Comparison of ENCODE assay signal across 8 cellular contexts in the genomic region with DNA sequence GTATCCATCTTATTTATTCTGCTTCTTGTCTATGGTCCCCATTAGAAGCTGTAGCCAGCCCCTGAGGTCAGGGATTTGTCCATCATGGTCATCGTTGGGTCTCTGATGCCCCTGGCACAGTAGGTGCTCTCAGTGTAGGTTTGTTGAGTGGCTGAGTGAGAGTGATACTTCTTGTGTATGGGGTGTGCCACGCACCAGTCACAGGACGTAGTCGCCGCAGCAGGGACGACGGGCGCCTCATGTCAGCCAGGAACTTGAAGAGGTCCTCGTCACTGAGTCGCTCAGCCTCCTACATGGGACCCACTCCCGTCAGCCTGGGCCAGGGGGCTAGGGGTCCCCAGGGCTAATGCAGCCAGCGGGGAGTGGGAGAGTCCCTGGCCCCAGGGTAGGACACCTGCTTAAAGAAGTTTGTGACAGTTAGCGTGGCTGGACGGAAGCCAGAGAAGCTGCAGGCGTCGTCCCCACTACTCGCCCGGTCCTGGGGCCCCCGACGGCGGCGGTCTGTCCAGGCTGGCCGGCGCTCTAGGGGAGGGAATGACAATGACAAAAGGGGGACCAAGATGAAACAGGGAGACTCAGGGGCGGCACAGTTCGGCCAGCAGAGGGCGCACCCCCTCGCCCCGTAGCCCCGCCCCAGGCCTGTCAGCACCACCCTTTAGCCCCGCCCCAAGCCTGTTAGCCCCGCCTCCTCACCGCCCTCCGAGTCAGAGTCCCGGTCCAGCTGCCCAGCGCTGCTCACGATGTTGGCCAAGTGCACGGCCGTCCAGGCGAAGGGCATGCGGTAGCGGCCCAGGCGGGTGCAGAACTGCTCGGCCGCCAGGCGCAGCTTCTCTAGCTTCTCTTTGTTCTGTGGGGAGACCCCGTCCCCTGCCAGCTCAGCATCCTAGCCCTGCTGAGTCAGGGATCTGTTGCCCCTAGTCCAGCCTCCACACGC. TPM values are rescaled to one million over a fixed set of nuclear protein-coding genes. Genes with fewer than 3 reads are reported as not detected.
DNase-seq lines count a peak whose midpoint lies in the region; ATAC-seq and TF ChIP-seq lines count a peak whose summit lies in the region.

No MANE protein-coding gene starts in this region.

- no peak overlapping the region for H3K9ac ChIP-seq in DND-41 (ENCODE audit: low read depth, low read length)
- H3K9ac ChIP-seq in stomach smooth muscle (ENCODE audit: low read length in 2 of 2) = peak overlapping the region in 1 of 2 donors; percentile 40

- H3K4me2 ChIP-seq in DND-41 (ENCODE audit: insufficient read depth, low read length) = no peak overlapping the region

- no peak overlapping the region for H2AFZ ChIP-seq in DND-41 (ENCODE audit: low read depth, low read length)

- H3K79me2 ChIP-seq in DND-41 (ENCODE audit: insufficient read depth, low read length) = no peaks in the 10 kb centered on the region

- ATAC-seq in DND-41 (ENCODE audit: insufficient read depth, low read depth) = peak; percentile 94
- ATAC-seq in HG03175 (IDR thresholded peaks at IDR 0.05; ENCODE audit: unreplicated experiment) = peak; percentile 62
- ATAC-seq in HG02852 (IDR thresholded peaks at IDR 0.05; ENCODE audit: unreplicated experiment) = no peak

- H3K9me3 ChIP-seq in DND-41 (ENCODE audit: insufficient read depth, low read length, severe bottlenecking) (no peaks in the 10 kb centered on the region), stomach smooth muscle (ENCODE audit: control insufficient read depth in 2 of 2, low read length in 2 of 2) (peaks cover 0 to 4% of the 10 kb centered on the region in 2 donors)

- DNase-seq in DND-41 = peak; percentile 77
- peak; percentile 19 for DNase-seq in RPMI7951 (ENCODE audit: low read depth)
- peak; percentile 69 to 74 for DNase-seq in activated T-helper 1 cell treated with anti-CD3 and anti-CD28 coated beads, Interleukin-2, amount 50 U/mL, for 16 hours (ENCODE audit: low read depth in 1 of 2, low spot score in 1 of 2)
- peak; percentile 56 for DNase-seq in fibroblast of the conjunctiva (ENCODE audit: low read depth)
- peak; percentile 19 for DNase-seq in non-pigmented ciliary epithelial cell (ENCODE audit: low read depth)

- H3K4me1 ChIP-seq in DND-41 (ENCODE audit: insufficient read depth, low read length) (peaks cover 2% of the 10 kb centered on the region; the same call in 1 of the 2 replicates), stomach smooth muscle (ENCODE audit: control insufficient read depth, insufficient read depth, low read length) (peaks cover 13% of the 10 kb centered on the region)

- H3K36me3 ChIP-seq in DND-41 (ENCODE audit: insufficient read depth, low read length) (no peaks in the 10 kb centered on the region), stomach smooth muscle (ENCODE audit: control insufficient read depth in 2 of 2, insufficient read depth in 2 of 2, low read length in 2 of 2) (peaks cover 4 to 19% of the 10 kb centered on the region in 2 donors)

- no peaks in the 10 kb centered on the region for H4K20me1 ChIP-seq in DND-41 (ENCODE audit: insufficient read depth, low read length)

- H3K27ac ChIP-seq in DND-41 (ENCODE audit: low read length) (no peak overlapping the region), stomach smooth muscle (ENCODE audit: low read length) (no peak overlapping the region)

- no peaks in the 10 kb centered on the region for H3K27me3 ChIP-seq in DND-41 (ENCODE audit: insufficient read depth, low read length, poor library complexity)
- H3K27me3 ChIP-seq in stomach smooth muscle (ENCODE audit: control insufficient read depth in 1 of 2, insufficient read depth in 2 of 2, low read length in 2 of 2) = no peaks in the 10 kb centered on the region

- H3K4me3 ChIP-seq in DND-41 (ENCODE audit: low read depth in 1 of 2, low read length in 2 of 2) = no peak overlapping the region
- H3K4me3 ChIP-seq in stomach smooth muscle (ENCODE audit: low read length in 2 of 2) = peak overlapping the region; percentile 25 to 49

- peak; percentile 59 for TF ChIP-seq CTCF in DND-41 (IDR thresholded peaks at IDR 0.05; ENCODE audit: borderline replicate concordance, extremely low read depth, low read length, poor library complexity, severe bottlenecking)

RNA-seq across cellular contexts. Expression of gene ANGPTL8, which starts 3.7 kb away (rescaled TPM):
- not detected in 2 replicates for total RNA-seq in RPMI7951 (2014; rRNA removed; shearing (Covaris generic))

RNA-seq across cellular contexts. Expression of gene DOCK6, which starts 19.2 kb away (rescaled TPM):
- 2.5 and 3.2 TPM in 2 replicates for total RNA-seq in RPMI7951 (2014; rRNA removed; shearing (Covaris generic))

RNA-seq across cellular contexts. Expression of gene KANK2, which starts 45.8 kb away (rescaled TPM):
- 88.9 and 115 TPM in 2 replicates for total RNA-seq in RPMI7951 (2014; rRNA removed; shearing (Covaris generic))

RNA-seq across cellular contexts. Expression of gene TSPAN16, which starts 52.8 kb away (rescaled TPM):
- total RNA-seq in RPMI7951 (2014; rRNA removed; shearing (Covaris generic)) = not detected in 2 replicates

Comparison
In these comparisons a context has a peak if more than half of its experiments do, and no peak if none do; other contexts are left out.
1. DNase-seq: peak in every context shown above with its lines; median percentile 77 in DND-41; 72 in activated T-helper 1 cell treated with anti-CD3 and anti-CD28 coated beads, Interleukin-2, amount 50 U/mL, for 16 hours; 56 in fibroblast of the conjunctiva; 19 in RPMI7951; 19 in non-pigmented ciliary epithelial cell.
2. H3K4me3 ChIP-seq: peak in stomach smooth muscle (2 of 2); none in DND-41 (0 of 2).